In genomic region chr20:39835040-39835842, GRCh38 we compare ENCODE assay signal across 12 cellular contexts.
"Had no signal": no experiment of that assay in that cellular context is flagged by ENCODE, and none has a peak within 500 bp of the region (broad histone marks: within the 10 kb centered on the region; RNA-seq: fewer than 3 reads in every experiment).

No MANE protein-coding gene starts in this region.

- DNase-seq: activated naive CD4-positive, alpha-beta T cell treated with anti-CD3 and anti-CD28 coated beads, Interleukin-2, amount 10 ng/mL, durations not matched to agents 7 days and 5 days; lower lobe of right lung; naive thymus-derived CD4-positive, alpha-beta T cell; stimulated activated CD4-positive, alpha-beta T cell treated with anti-CD3 and anti-CD28 coated beads, Interleukin-4, amount 100 ng/mL, for 24 hours; stimulated activated naive CD8-positive, alpha-beta T cell treated with anti-CD3 and anti-CD28 coated beads, Interleukin-15, amount 100 ng/mL, for 72 hours had no signal

- H3K9me3 ChIP-seq: adrenal gland, esophagus muscularis mucosa, lower lobe of right lung, neutrophil, psoas muscle, tibial artery, vagina had no signal

- H3K4me3 ChIP-seq: adrenal gland, esophagus muscularis mucosa, lower lobe of right lung, psoas muscle, tibial artery, vagina had no signal

- H3K4me1 ChIP-seq: adrenal gland, lower lobe of right lung, psoas muscle, tibial artery, vagina had no signal

- H3K27me3 ChIP-seq: adrenal gland, esophagus muscularis mucosa, neutrophil, tibial artery, vagina had no signal

- ATAC-seq: lower lobe of right lung; naive thymus-derived CD4-positive, alpha-beta T cell; psoas muscle; SK-N-SH treated with all-trans-retinoic acid at 6 μM for 48 hours; stimulated activated naive CD8-positive, alpha-beta T cell treated with anti-CD3 and anti-CD28 coated beads, Interleukin-15, amount 100 ng/mL, for 72 hours had no signal

- H3K27ac ChIP-seq: adrenal gland, lower lobe of right lung, neutrophil, psoas muscle, tibial artery, vagina had no signal

- H3K36me3 ChIP-seq: adrenal gland, esophagus muscularis mucosa, lower lobe of right lung, neutrophil, tibial artery, vagina had no signal
